Comparison of ENCODE assay signal across 17 cellular contexts in the genomic region with DNA sequence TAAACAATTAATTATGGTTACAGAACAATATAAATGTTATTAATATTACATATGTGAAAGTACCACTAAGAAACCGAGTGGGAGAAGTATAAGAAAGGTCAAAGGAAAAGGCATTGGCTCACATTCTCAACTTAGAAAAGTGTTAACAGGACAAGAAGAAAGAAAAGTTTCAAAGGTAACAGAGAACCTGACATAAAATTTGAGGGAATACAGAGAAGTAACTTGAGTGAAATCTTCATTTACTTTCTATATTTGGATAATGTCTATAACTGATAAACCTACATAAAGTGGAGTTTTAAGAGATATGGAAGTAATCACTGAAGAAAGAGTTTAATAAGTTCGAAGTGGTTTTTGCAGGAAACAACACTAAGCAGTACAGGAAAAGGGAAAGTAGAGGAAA. TPM values are rescaled to one million over a fixed set of nuclear protein-coding genes. Genes with fewer than 3 reads are reported as not detected.
A peak's percentile ranks its signal among the peaks of the same experiment; 100 is the strongest.
DNase-seq lines count a peak whose midpoint lies in the region; ATAC-seq, FAIRE-seq and TF ChIP-seq lines count a peak whose summit lies in the region.
"Had no signal": no experiment of that assay in that cellular context is flagged by ENCODE, and none has a peak within 500 bp of the region (broad histone marks: within the 10 kb centered on the region; RNA-seq: fewer than 3 reads in every experiment).

No MANE protein-coding gene starts in this region.

- H3K4me3 ChIP-seq in spleen = no peak overlapping the region
- H3K4me3 ChIP-seq in thyroid gland (replicated peaks in 1 of 3) = no peak overlapping the region
- H3K4me3 ChIP-seq: right atrium auricular region, upper lobe of left lung had no signal

- no peaks in the 10 kb centered on the region for H3K27me3 Mint-ChIP-seq in activated CD4-positive, alpha-beta T cell treated with anti-CD3 and anti-CD28 coated beads, Interleukin-2, amount 10 ng/mL, durations not matched to agents 24 days and 14 days
- H3K27me3 Mint-ChIP-seq in effector memory CD8-positive, alpha-beta T cell = no peaks in the 10 kb centered on the region

- intact Hi-C loops in activated CD4-positive, alpha-beta T cell treated with anti-CD3 and anti-CD28 coated beads, Interleukin-2, amount 10 ng/mL, durations not matched to agents 24 days and 14 days (cut with micrococcal nuclease) = no loop called here
- intact Hi-C loops in spleen (cut with DNase I; ENCODE audit: low total_unique reads) = no loop called here
- intact Hi-C loops in thyroid gland (cut with DNase I) = no loop called here

- H3K9me3 Mint-ChIP-seq in activated CD4-positive, alpha-beta T cell treated with anti-CD3 and anti-CD28 coated beads, Interleukin-2, amount 10 ng/mL, durations not matched to agents 24 days and 14 days = no peaks in the 10 kb centered on the region
- H3K9me3 Mint-ChIP-seq in effector memory CD8-positive, alpha-beta T cell = no peaks in the 10 kb centered on the region

- H3K36me3 ChIP-seq in spleen (no peaks in the 10 kb centered on the region), thyroid gland (no peaks in the 10 kb centered on the region)
- H3K36me3 ChIP-seq: right atrium auricular region, upper lobe of left lung had no signal

- H3K27ac ChIP-seq in spleen (peak overlapping the region in 6 of 8 donors; percentile 1 to 67 (median 47)), thyroid gland (no peak overlapping the region)
- H3K27ac ChIP-seq: right atrium auricular region, upper lobe of left lung had no signal

- TF ChIP-seq CTCF in spleen (IDR thresholded peaks at IDR 0.05 in 8 of 11, conservative IDR thresholded peaks at IDR 0.05 in 3 of 11) (no peak), thyroid gland (IDR thresholded peaks at IDR 0.05) (no peak)

- 14 to 26% (median 18%) methylated on average over 2 of the region's 2 CpGs for WGBS in spleen, 5 donors
- WGBS in thyroid gland, 2 donors = 62 to 68% methylated on average over 2 of the region's 2 CpGs

- no peak for TF ChIP-seq POLR2A in spleen (IDR thresholded peaks at IDR 0.05)
- TF ChIP-seq POLR2A in GM12892 (IDR thresholded peaks at IDR 0.05; ENCODE audit: low read depth, low read length) = no peak
- no peak for TF ChIP-seq POLR2A in thyroid gland (IDR thresholded peaks at IDR 0.05)

- peaks cover 41% of the 10 kb centered on the region for H3K4me1 Mint-ChIP-seq in activated CD4-positive, alpha-beta T cell treated with anti-CD3 and anti-CD28 coated beads, Interleukin-2, amount 10 ng/mL, durations not matched to agents 24 days and 14 days
- H3K4me1 Mint-ChIP-seq in effector memory CD8-positive, alpha-beta T cell (ENCODE audit: low read depth in 2 of 2) = peaks cover 38 to 66% of the 10 kb centered on the region in 2 donors

- H3K36me3 Mint-ChIP-seq in activated CD4-positive, alpha-beta T cell treated with anti-CD3 and anti-CD28 coated beads, Interleukin-2, amount 10 ng/mL, durations not matched to agents 24 days and 14 days (ENCODE audit: low read depth) = peaks cover 10% of the 10 kb centered on the region
- H3K36me3 Mint-ChIP-seq in effector memory CD8-positive, alpha-beta T cell (ENCODE audit: insufficient read depth) = no peaks in the 10 kb centered on the region

- FAIRE-seq in RCC 7860 (lab: Jason Lieb, UNC) = peak; percentile 35
- no peak for FAIRE-seq in GM12892 (lab: Jason Lieb, UNC)

- no peaks in the 10 kb centered on the region for H3K9me3 ChIP-seq in spleen
- no peaks in the 10 kb centered on the region for H3K9me3 ChIP-seq in thyroid gland
- H3K9me3 ChIP-seq: right atrium auricular region, upper lobe of left lung had no signal

- H3K4me1 ChIP-seq in spleen (peaks cover 7 to 81% (median 42%) of the 10 kb centered on the region in 6 donors), thyroid gland (no peaks in the 10 kb centered on the region)

- no peak overlapping the region for H3K27ac Mint-ChIP-seq in activated CD4-positive, alpha-beta T cell treated with anti-CD3 and anti-CD28 coated beads, Interleukin-2, amount 10 ng/mL, durations not matched to agents 24 days and 14 days
- H3K27ac Mint-ChIP-seq in effector memory CD8-positive, alpha-beta T cell = peak overlapping the region; percentile 4 to 28

- H3K27me3 ChIP-seq in spleen (replicated peaks in 1 of 7) = no peaks in the 10 kb centered on the region
- H3K27me3 ChIP-seq in thyroid gland = no peaks in the 10 kb centered on the region
- H3K27me3 ChIP-seq: right atrium auricular region, upper lobe of left lung had no signal

- peak overlapping the region; percentile 29 for H3K4me3 Mint-ChIP-seq in activated CD4-positive, alpha-beta T cell treated with anti-CD3 and anti-CD28 coated beads, Interleukin-2, amount 10 ng/mL, durations not matched to agents 24 days and 14 days
- peak overlapping the region; percentile 7 to 36 for H3K4me3 Mint-ChIP-seq in effector memory CD8-positive, alpha-beta T cell

- no peak for DNase-seq in activated CD4-positive, alpha-beta T cell treated with anti-CD3 and anti-CD28 coated beads, Interleukin-2, amount 10 ng/mL, durations not matched to agents 24 days and 14 days
- no peak for DNase-seq in activated CD4-positive, alpha-beta T cell treated with anti-CD3 and anti-CD28 coated beads, Interleukin-2, amount 50 U/mL, for 1 hour
- DNase-seq in RCC 7860 (ENCODE audit: low spot score) (no peak), spleen (no peak), NCI-H1092 (lab: John Stamatoyannopoulos, UW) (no peak), GM12892 (ENCODE audit: insufficient read length) (no peak), thyroid gland (no peak)
- DNase-seq in effector memory CD8-positive, alpha-beta T cell = no peak
- DNase-seq: amygdala; cortex of kidney; GDM1; NCI-H1105 treated with DMSO at 0.1 percent for 48 hours; NCI-H2227 treated with DMSO at 0.1 percent for 48 hours; SIG-M5; stimulated activated CD4-positive, alpha-beta T cell treated with anti-CD3 and anti-CD28 coated beads, Interleukin-2, amount 100 ng/mL, for 24 hours; upper lobe of left lung had no signal

- peak; percentile 40 for ATAC-seq in effector memory CD8-positive, alpha-beta T cell (replicated peaks)

RNA-seq across cellular contexts. Expression of gene REPS1, which starts 30.1 kb away (rescaled TPM):
- 65.8 and 70.1 TPM in 2 replicates for total RNA-seq in activated CD4-positive, alpha-beta T cell treated with anti-CD3 and anti-CD28 coated beads, Interleukin-2, amount 10 ng/mL, durations not matched to agents 24 days and 14 days
- total RNA-seq in spleen = 10 to 100 TPM; 41.2 to 75.7 (median 61.6) TPM
- 10 to 100 TPM; 17.2 to 31.5 (median 26.5) TPM for polyA plus RNA-seq in spleen
- polyA plus RNA-seq in GM12892 (2012; ENCODE audit: missing spikeins) = 32.1 TPM
- total RNA-seq in thyroid gland = 10 to 100 TPM; 51.5 to 93.9 (median 66.1) TPM

Comparison
In these comparisons a context has a peak if more than half of its experiments do, and no peak if none do; other contexts are left out.
1. H3K27ac ChIP-seq: peak in spleen (6 of 8); none in thyroid gland (0 of 3).